ENCODE assay signal across 14 cellular contexts in the genomic region with DNA sequence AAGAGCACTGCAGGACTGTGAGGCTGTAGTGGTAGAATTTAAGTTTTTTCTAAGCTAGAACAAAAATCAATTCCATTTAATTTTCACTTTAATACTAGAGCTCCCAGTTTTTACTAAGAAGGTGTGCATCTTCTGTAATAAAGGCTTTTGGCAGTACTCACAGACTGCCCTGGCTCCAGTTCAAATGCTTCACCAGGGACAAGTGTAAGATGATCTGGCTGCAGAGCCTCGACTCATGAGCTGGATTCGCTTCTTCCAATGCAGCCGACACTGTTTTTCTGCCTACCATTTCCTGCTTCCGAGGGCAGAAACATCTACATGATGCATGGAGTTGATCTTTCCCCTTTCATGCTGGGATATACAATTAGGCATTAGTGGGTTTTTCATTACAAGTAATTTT.
DNase-seq lines count a peak whose midpoint lies in the region; ATAC-seq, FAIRE-seq and TF ChIP-seq lines count a peak whose summit lies in the region.
"Had no signal": no experiment of that assay in that cellular context is flagged by ENCODE, and none has a peak within 500 bp of the region (broad histone marks: within the 10 kb centered on the region; RNA-seq: fewer than 3 reads in every experiment).

No MANE protein-coding gene starts in this region.

- H3K27ac Mint-ChIP-seq in type B pancreatic cell = peak overlapping the region; percentile 19
- no peak overlapping the region for H3K27ac Mint-ChIP-seq in stimulated activated memory B cell treated with anti-CD40 and anti-IgM and Interleukin-4, amounts not matched to agents 10 μg/mL and 1 μg/mL and 100 μg/mL, for 72 hours

- TF ChIP-seq CTCF in fibroblast of villous mesenchyme (IDR thresholded peaks at IDR 0.05; ENCODE audit: insufficient read depth, low read depth, low read length) (no peak), type B pancreatic cell (conservative IDR thresholded peaks at IDR 0.05) (no peak)

- no peak for ATAC-seq in GM19395 (IDR thresholded peaks at IDR 0.05; ENCODE audit: unreplicated experiment)
- no peak for ATAC-seq in stimulated activated memory B cell treated with anti-CD40 and anti-IgM and Interleukin-4, amounts not matched to agents 10 μg/mL and 1 μg/mL and 100 μg/mL, for 72 hours
- ATAC-seq: activated CD4-positive, CD25-positive, alpha-beta regulatory T cell treated with anti-CD3 and anti-CD28 coated beads, Interleukin-2, amount 50 U/mL, for 24 hours had no signal

- DNase-seq in DMS53 (lab: John Stamatoyannopoulos, UW) = peak; percentile 4
- no peak for DNase-seq in DMS53 treated with DMSO at 0.1 percent for 48 hours (lab: John Stamatoyannopoulos, UW; ENCODE audit: unreplicated experiment)
- peak; percentile 16 for DNase-seq in NCI-H69 (lab: John Stamatoyannopoulos, UW)
- DNase-seq in fibroblast of villous mesenchyme (ENCODE audit: low read depth) = peak; percentile 44
- no peak for DNase-seq in type B pancreatic cell (ENCODE audit: extremely low spot score, unreplicated experiment)
- DNase-seq in urothelium cell line (ENCODE audit: low spot score) = no peak
- DNase-seq: activated effector memory CD4-positive, alpha-beta T cell treated with Interleukin-2 at 50 U/mL for 16 hours; effector memory CD4-positive, alpha-beta T cell; kidney; Peyer's patch; posterior cingulate gyrus had no signal

- no peak for FAIRE-seq in urothelium cell line (lab: Jason Lieb, UNC)
- FAIRE-seq: kidney had no signal

- no peak overlapping the region for H3K4me3 Mint-ChIP-seq in type B pancreatic cell
- H3K4me3 Mint-ChIP-seq in stimulated activated memory B cell treated with anti-CD40 and anti-IgM and Interleukin-4, amounts not matched to agents 10 μg/mL and 1 μg/mL and 100 μg/mL, for 72 hours = no peak overlapping the region

- peaks cover 34% of the 10 kb centered on the region for H3K4me1 Mint-ChIP-seq in type B pancreatic cell (ENCODE audit: unreplicated experiment)
- H3K4me1 Mint-ChIP-seq in stimulated activated memory B cell treated with anti-CD40 and anti-IgM and Interleukin-4, amounts not matched to agents 10 μg/mL and 1 μg/mL and 100 μg/mL, for 72 hours = no peaks in the 10 kb centered on the region

- H3K9me3 Mint-ChIP-seq in type B pancreatic cell = no peaks in the 10 kb centered on the region
- no peaks in the 10 kb centered on the region for H3K9me3 Mint-ChIP-seq in stimulated activated memory B cell treated with anti-CD40 and anti-IgM and Interleukin-4, amounts not matched to agents 10 μg/mL and 1 μg/mL and 100 μg/mL, for 72 hours

- H3K36me3 Mint-ChIP-seq in type B pancreatic cell = peaks cover 29% of the 10 kb centered on the region
- peaks cover 43% of the 10 kb centered on the region for H3K36me3 Mint-ChIP-seq in stimulated activated memory B cell treated with anti-CD40 and anti-IgM and Interleukin-4, amounts not matched to agents 10 μg/mL and 1 μg/mL and 100 μg/mL, for 72 hours

- no peaks in the 10 kb centered on the region for H3K27me3 Mint-ChIP-seq in type B pancreatic cell
- no peaks in the 10 kb centered on the region for H3K27me3 Mint-ChIP-seq in stimulated activated memory B cell treated with anti-CD40 and anti-IgM and Interleukin-4, amounts not matched to agents 10 μg/mL and 1 μg/mL and 100 μg/mL, for 72 hours

- no peak overlapping the region for H3K4me3 ChIP-seq in fibroblast of villous mesenchyme (ENCODE audit: low read depth, low read length)
- H3K4me3 ChIP-seq: Peyer's patch had no signal

Comparison
In these comparisons a context has a peak if more than half of its experiments do, and no peak if none do; other contexts are left out.
1. DNase-seq: peak in DMS53 (single experiment), NCI-H69 (single experiment) and fibroblast of villous mesenchyme (single experiment); none in DMS53 treated with DMSO at 0.1 percent for 48 hours (single experiment), type B pancreatic cell (single experiment) and urothelium cell line (single experiment).